In the genomic region with DNA sequence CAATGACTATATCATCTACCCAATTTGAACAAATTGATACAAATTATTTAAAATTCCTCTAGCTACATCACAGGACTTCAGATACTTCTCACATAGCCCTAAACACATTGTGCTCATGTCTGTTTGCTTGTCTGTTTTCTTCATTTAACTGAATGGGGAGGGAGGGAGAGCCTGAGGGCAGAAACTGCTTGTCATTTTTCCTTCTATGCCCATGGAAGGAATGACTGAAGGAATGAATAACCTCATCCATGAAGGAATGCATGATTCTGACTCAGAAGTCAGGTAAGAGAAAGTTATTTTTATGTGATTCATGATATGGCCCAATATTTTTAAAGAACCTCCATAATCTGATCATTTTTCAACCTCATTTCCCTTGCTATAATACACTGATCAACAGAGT, we compare ENCODE assay signal across 20 cellular contexts.
A peak's percentile ranks its signal among the peaks of the same experiment; 100 is the strongest.
DNase-seq lines count a peak whose midpoint lies in the region; ATAC-seq, FAIRE-seq and TF ChIP-seq lines count a peak whose summit lies in the region.
"Had no signal": no experiment of that assay in that cellular context is flagged by ENCODE, and none has a peak within 500 bp of the region (broad histone marks: within the 10 kb centered on the region; RNA-seq: fewer than 3 reads in every experiment).

No MANE protein-coding gene starts in this region.

- no peaks in the 10 kb centered on the region for H3K27me3 ChIP-seq in bronchial epithelial cell (ENCODE audit: control insufficient read depth, insufficient read depth, low read length)

- CTCF ChIA-PET in GM10248 (lab: Yijun Ruan, JAX): interaction anchor here (0.8 kb wide), 1 partner anchor 13 kb away, joined by 3 read pairs; no protein-coding TSS in a partner anchor

- H3K4me3 ChIP-seq in bronchial epithelial cell (ENCODE audit: low read depth, low read length): no peak overlapping the region
- H3K4me3 ChIP-seq: SK-N-MC had no signal

- ATAC-seq in HG03439 (IDR thresholded peaks at IDR 0.05; ENCODE audit: unreplicated experiment): no peak

- no peaks in the 10 kb centered on the region for H3K36me3 ChIP-seq in bronchial epithelial cell (ENCODE audit: control insufficient read depth, insufficient read depth, low read length)

- POLR2A ChIA-PET in GM10248 (lab: Yijun Ruan, JAX): no interaction called here

- peak; percentile 3 for DNase-seq in HT1080 (ENCODE audit: low read depth)
- DNase-seq in bronchial epithelial cell (ENCODE audit: low read depth): peak; percentile 64
- peak; percentile 73 for DNase-seq in kidney tubule cell (ENCODE audit: low spot score)
- DNase-seq in SHP77 (lab: John Stamatoyannopoulos, UW): no peak
- no peak for DNase-seq in GM10248 (ENCODE audit: extremely low spot score)
- no peak for DNase-seq in frontal cortex (ENCODE audit: low spot score in 2 of 2)
- DNase-seq: CD4-positive, CD25-positive, alpha-beta regulatory T cell; DMS 273 treated with DMSO at 0.1 percent for 48 hours; DND-41; GDM1; NCI-H1694 treated with DMSO at 0.1 percent for 48 hours; NCI-H2081 treated with DMSO at 0.1 percent for 48 hours; NCI-H2171 treated with DMSO at 0.1 percent for 48 hours; NCI-H446; NCI-H526; OCI-M1 had no signal

- FAIRE-seq in bronchial epithelial cell (lab: Jason Lieb, UNC) (no peak), frontal cortex (lab: Jason Lieb, UNC) (no peak)
- FAIRE-seq: H1, RCC 7860 had no signal

- TF ChIP-seq CTCF in bronchial epithelial cell (IDR thresholded peaks at IDR 0.05; ENCODE audit: insufficient read depth, low read length, severe bottlenecking) (no peak), GM10248 (IDR thresholded peaks at IDR 0.05; ENCODE audit: control extremely low read depth, extremely low read depth, low read depth, missing control alignments) (no peak)

Comparison
In these comparisons a context has a peak if more than half of its experiments do, and no peak if none do; other contexts are left out.
1. DNase-seq: peak in HT1080 (single experiment), bronchial epithelial cell (single experiment) and kidney tubule cell (single experiment); none in SHP77 (0 of 2), GM10248 (single experiment) and frontal cortex (0 of 2).